ENCODE assay signal across 18 cellular contexts in the genomic region with DNA sequence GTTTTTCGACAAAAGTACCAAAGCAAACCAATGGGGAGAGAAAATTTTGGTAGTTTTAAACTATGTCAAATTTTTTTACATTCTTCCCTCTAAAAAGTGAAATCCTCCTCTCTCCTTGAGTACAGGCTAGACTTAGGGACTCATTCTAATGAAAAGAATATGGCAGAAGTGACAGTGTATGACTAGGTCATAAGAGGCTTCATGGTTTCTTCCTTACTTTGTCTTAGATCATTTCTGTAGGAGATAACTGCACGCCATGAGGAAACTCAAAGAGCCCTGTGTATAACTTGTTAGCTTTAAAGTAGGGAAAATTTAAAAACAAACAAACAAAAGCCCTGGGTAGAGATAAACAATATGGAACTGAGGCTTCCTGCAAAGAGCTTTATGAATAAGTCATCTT. TPM values are rescaled to one million over a fixed set of nuclear protein-coding genes. Genes with fewer than 3 reads are reported as not detected.
A peak's percentile ranks its signal among the peaks of the same experiment; 100 is the strongest.
DNase-seq lines count a peak whose midpoint lies in the region; ATAC-seq and TF ChIP-seq lines count a peak whose summit lies in the region.
"Had no signal": no experiment of that assay in that cellular context is flagged by ENCODE, and none has a peak within 500 bp of the region (broad histone marks: within the 10 kb centered on the region; RNA-seq: fewer than 3 reads in every experiment).

No MANE protein-coding gene starts in this region.

- TF ChIP-seq POLR2A in breast epithelium (IDR thresholded peaks at IDR 0.05) (no peak), testis (IDR thresholded peaks at IDR 0.05) (no peak)

- H3K27me3 ChIP-seq in breast epithelium (no peaks in the 10 kb centered on the region), testis (no peaks in the 10 kb centered on the region)
- H3K27me3 ChIP-seq: MG63 had no signal

- H3K36me3 ChIP-seq in breast epithelium (no peaks in the 10 kb centered on the region), testis (ENCODE audit: low read depth, missing control alignments) (no peaks in the 10 kb centered on the region)
- H3K36me3 ChIP-seq: MG63 had no signal

- intact Hi-C loops in MCF 10A (cut with micrococcal nuclease) = no loop called here
- intact Hi-C loops in breast epithelium (cut with DNase I; ENCODE audit: low total_unique reads) = no loop called here
- intact Hi-C loops in testis (cut with DNase I; ENCODE audit: low total_unique reads) = no loop called here

- 71 to 72% methylated on average over 2 of the region's 2 CpGs for WGBS in testis, 2 donors

- H3K27me3 Mint-ChIP-seq in MCF 10A (ENCODE audit: insufficient read depth, unreplicated experiment) = no peaks in the 10 kb centered on the region
- H3K27me3 Mint-ChIP-seq: CD4-positive, alpha-beta T cell had no signal

- H3K27ac ChIP-seq in breast epithelium (no peak overlapping the region), cingulate gyrus (ENCODE audit: low read depth, low read length) (peak overlapping the region; percentile 8), testis (peak overlapping the region; percentile 45 to 68)
- H3K27ac ChIP-seq: KMS-11 had no signal

- H3K9me3 ChIP-seq in breast epithelium (no peaks in the 10 kb centered on the region), testis (no peaks in the 10 kb centered on the region)
- H3K9me3 ChIP-seq: MG63 had no signal

- no TSS peak for BruUV-seq in MCF 10A (replicated peaks; lab: Mats Ljungman, UMichigan)

- H3K4me3 ChIP-seq in breast epithelium (no peak overlapping the region), testis (no peak overlapping the region)
- H3K4me3 ChIP-seq: MG63 had no signal

- ATAC-seq in HG03097 (IDR thresholded peaks at IDR 0.05; ENCODE audit: low FRiP score, unreplicated experiment) = no peak

- no peaks in the 10 kb centered on the region for H3K4me1 Mint-ChIP-seq in MCF 10A (ENCODE audit: insufficient read depth, unreplicated experiment)

- DNase-seq in MCF 10A (ENCODE audit: unreplicated experiment) = no peak
- DNase-seq in breast epithelium (ENCODE audit: low spot score in 2 of 2) = no peak
- DNase-seq in RKO (ENCODE audit: low spot score) = peak; percentile 51
- no peak for DNase-seq in testis
- no peak for DNase-seq in globus pallidus (ENCODE audit: low spot score)
- DNase-seq in stimulated activated naive CD4-positive, alpha-beta T cell treated with Interleukin-2 at 50 U/mL for 16 hours (lab: John Stamatoyannopoulos, UW) = no peak
- DNase-seq: CD4-positive, alpha-beta T cell; DMS79 treated with DMSO at 0.1 percent for 48 hours; GOT3; MG63; NCI-H1092 treated with DMSO at 0.1 percent for 48 hours; NCI-H1694 treated with DMSO at 0.1 percent for 48 hours; NCI-H446; Right ventricle myocardium superior had no signal

- no peak overlapping the region for H3K4me3 Mint-ChIP-seq in MCF 10A (ENCODE audit: unreplicated experiment)
- H3K4me3 Mint-ChIP-seq: CD4-positive, alpha-beta T cell had no signal

- H3K4me1 ChIP-seq in breast epithelium (no peaks in the 10 kb centered on the region), testis (peaks cover 18% of the 10 kb centered on the region)

- POLR2A ChIA-PET in MCF 10A (lab: Yijun Ruan, JAX) = interaction anchor here (0.8 to 2.2 kb wide), 4 partner anchors 15 to 320 kb away, joined by 3 to 6 read pairs (median 4); a partner anchor contains a TSS

- no peaks in the 10 kb centered on the region for H3K9me3 Mint-ChIP-seq in MCF 10A (ENCODE audit: unreplicated experiment)
- H3K9me3 Mint-ChIP-seq: CD4-positive, alpha-beta T cell had no signal

- H3K36me3 Mint-ChIP-seq in MCF 10A (ENCODE audit: insufficient read depth, unreplicated experiment) = peaks cover 22% of the 10 kb centered on the region

- TF ChIP-seq CTCF in MCF 10A (IDR thresholded peaks at IDR 0.05; ENCODE audit: unreplicated experiment) (no peak), breast epithelium (IDR thresholded peaks at IDR 0.05) (no peak), testis (IDR thresholded peaks at IDR 0.05) (no peak)

- CTCF ChIA-PET in MCF 10A (lab: Yijun Ruan, JAX) = interaction anchor here (1.6 kb wide), 1 partner anchor 131 kb away, joined by 4 read pairs; no protein-coding TSS in a partner anchor

- peak overlapping the region; percentile 39 for H3K27ac Mint-ChIP-seq in MCF 10A (ENCODE audit: low read depth, unreplicated experiment)
- H3K27ac Mint-ChIP-seq: CD4-positive, alpha-beta T cell had no signal

RNA-seq across cellular contexts. Expression of a gene that starts 16.8 kb away (rescaled TPM):
- total RNA-seq in MCF 10A (2022) (43.4 and 44.8 TPM in 2 replicates), breast epithelium (10 to 100 TPM; 24.8 to 45.9 (median 45.8) TPM), testis (100 to 1,000 TPM in 1 of 2 donors, 10 to 100 TPM in 1; 97.4 to 134 TPM)
- polyA plus RNA-seq in testis (ENCODE audit: insufficient read depth, low read depth, low replicate concordance) = 96.0 TPM

RNA-seq across cellular contexts. Expression of a gene that starts 30.2 kb away (rescaled TPM):
- total RNA-seq in MCF 10A (2022) (0.44 and 1.1 TPM in 2 replicates), breast epithelium (not detected), testis (1 to 10 TPM; 5.5 to 5.9 TPM)
- polyA plus RNA-seq in testis (ENCODE audit: insufficient read depth, low read depth, low replicate concordance) = 11.7 TPM
- total RNA-seq: A673, Right ventricle myocardium superior had no signal

RNA-seq across cellular contexts. Expression of a gene that starts 33.5 kb away (rescaled TPM):
- total RNA-seq in MCF 10A (2022) (4.8 and 7.4 TPM in 2 replicates), breast epithelium (1 to 10 TPM; 2.3 to 4.5 (median 4.2) TPM), testis (1 to 10 TPM; 5.1 to 6.3 TPM)
- polyA plus RNA-seq in testis (ENCODE audit: insufficient read depth, low read depth, low replicate concordance) = 4.0 TPM

RNA-seq across cellular contexts. Expression of a gene that starts 44.2 kb away (rescaled TPM):
- 3.8 and 6.6 TPM in 2 replicates for total RNA-seq in MCF 10A (2022)
- total RNA-seq in breast epithelium = 10 to 100 TPM; 26.4 to 77.4 (median 50.5) TPM
- 10 to 100 TPM; 34.0 to 49.7 TPM for total RNA-seq in testis
- 27.2 TPM for polyA plus RNA-seq in testis (ENCODE audit: insufficient read depth, low read depth, low replicate concordance)

RNA-seq across cellular contexts. Expression of a gene that starts 45.8 kb away (rescaled TPM):
- 84.3 and 88.1 TPM in 2 replicates for total RNA-seq in MCF 10A (2022)
- 10 to 100 TPM; 17.4 to 40.0 (median 21.2) TPM for total RNA-seq in breast epithelium
- total RNA-seq in testis = 10 to 100 TPM; 15.7 to 23.4 TPM
- polyA plus RNA-seq in testis (ENCODE audit: insufficient read depth, low read depth, low replicate concordance) = 16.8 TPM

Comparison
In these comparisons a context has a peak if more than half of its experiments do, and no peak if none do; other contexts are left out.
1. H3K27ac ChIP-seq: peak in cingulate gyrus (single experiment) and testis (2 of 2); none in breast epithelium (0 of 2).